Comparison of ENCODE assay signal across 1 cellular context in genomic region chr1:44707112-44707881, GRCh38.
TF ChIP-seq lines count a peak whose summit lies in the region.

No MANE protein-coding gene starts in this region.

TF ChIP-seq in HepG2, 621 proteins besides CTCF, POLR2A, EP300 and RAD21:
- TF ChIP-seq ZNF101 (CRISPR knock-in tag; IDR thresholded peaks at IDR 0.05; ENCODE audit: borderline replicate concordance, low read depth) (no peak), PCBP2 (optimal IDR thresholded peaks at IDR 0.05; ENCODE audit: low read depth, low read length, poor library complexity, severe bottlenecking) (no peak), FOSL2 (CRISPR knock-in tag; IDR thresholded peaks at IDR 0.05) (peak; percentile 62), HMG20A (CRISPR knock-in tag; IDR thresholded peaks at IDR 0.05; ENCODE audit: borderline replicate concordance) (peak; percentile 28; the same call in 1 of the 2 replicates), HNRNPK (IDR thresholded peaks at IDR 0.05; ENCODE audit: low read depth, low read length, poor library complexity, severe bottlenecking) (no peak), AFF4 (CRISPR knock-in tag; IDR thresholded peaks at IDR 0.05) (no peak), ZNF761 (CRISPR knock-in tag; conservative IDR thresholded peaks at IDR 0.05) (no peak), ASH2L (IDR thresholded peaks at IDR 0.05; ENCODE audit: insufficient read length, low read depth, low read length) (peak; percentile 26), NBN (conservative IDR thresholded peaks at IDR 0.05) (no peak), RBAK (CRISPR knock-in tag; IDR thresholded peaks at IDR 0.05) (0 out of 2 replicates have a peak, but pooled peaks have one; percentile 47)
